ENCODE assay signal across 30 cellular contexts in the genomic region with DNA sequence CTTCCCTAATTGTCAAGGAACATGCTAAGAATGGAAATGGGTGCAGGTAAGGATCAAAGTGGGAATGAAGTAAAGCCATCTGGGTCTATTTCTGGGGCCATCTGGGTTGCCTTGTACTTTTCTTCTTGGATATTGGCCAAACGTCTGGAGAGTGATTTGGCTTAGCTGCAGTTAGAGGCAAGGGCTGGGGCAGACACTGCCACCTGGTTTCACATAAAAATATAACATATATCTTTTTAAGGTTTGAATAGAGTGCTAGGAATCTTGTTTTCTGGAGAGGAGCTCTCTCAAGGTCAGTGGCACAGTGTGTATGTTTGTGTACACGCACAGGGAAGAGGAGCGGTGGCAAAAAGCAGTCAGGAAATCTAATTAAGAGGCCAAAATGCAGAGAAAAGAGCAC. TPM values are rescaled to one million over a fixed set of nuclear protein-coding genes. Genes with fewer than 3 reads are reported as not detected.
"Had no signal": no experiment of that assay in that cellular context is flagged by ENCODE, and none has a peak within 500 bp of the region (broad histone marks: within the 10 kb centered on the region; RNA-seq: fewer than 3 reads in every experiment).

No MANE protein-coding gene starts in this region.

- H3K4me1 ChIP-seq: ascending aorta, esophagus squamous epithelium, gastroesophageal sphincter, left ventricle myocardium inferior, neural progenitor cell, sigmoid colon, transverse colon had no signal

- DNase-seq: activated CD4-positive, alpha-beta T cell treated with anti-CD3 and anti-CD28 coated beads for 1 hour; activated CD4-positive, alpha-beta T cell treated with anti-CD3 and anti-CD28 coated beads, Interleukin-2, amount 50 U/mL, for 4 hours; activated CD8-positive, alpha-beta memory T cell treated with anti-CD3 and anti-CD28 coated beads for 24 hours; activated CD8-positive, alpha-beta memory T cell treated with anti-CD3 and anti-CD28 coated beads, Interleukin-2, amount 50 U/mL, for 4 hours; activated naive CD4-positive, alpha-beta T cell; activated T-cell treated with anti-CD3 and anti-CD28 coated beads, Interleukin-2, amount 50 U/mL, for 24 hours; adrenal gland; brain microvascular endothelial cell; caudate nucleus; effector memory CD8-positive, alpha-beta T cell; esophagus squamous epithelium; head of caudate nucleus; hypothalamus; left ventricle myocardium inferior; naive thymus-derived CD8-positive, alpha-beta T cell; retina; sigmoid colon; stimulated activated CD4-positive, alpha-beta T cell treated with anti-CD3 and anti-CD28 coated beads, Interleukin-15, amount 100 ng/mL, for 24 hours; stimulated activated CD8-positive, alpha-beta memory T cell treated with anti-CD3 and anti-CD28 coated beads, Interleukin-4, amount 100 ng/mL, for 48 hours; stimulated activated naive B cell treated with anti-CD40 and anti-IgM and Interleukin-4, amounts not matched to agents 10 μg/mL and 1 μg/mL and 100 μg/mL, for 72 hours; transverse colon had no signal

- H3K9me3 ChIP-seq: adrenal gland, ascending aorta, esophagus squamous epithelium, gastroesophageal sphincter, left ventricle myocardium inferior, sigmoid colon, transverse colon had no signal

- H3K4me1 Mint-ChIP-seq: activated T-helper 17 cell treated with anti-CD3 and anti-CD28 coated beads, Interleukin-2, amount 50 U/mL, for 72 hours; neural progenitor cell; stimulated activated naive B cell treated with anti-CD40 and anti-IgM and Interleukin-4, amounts not matched to agents 10 μg/mL and 1 μg/mL and 100 μg/mL, for 72 hours had no signal

- H3K4me3 ChIP-seq: adrenal gland, ascending aorta, esophagus squamous epithelium, gastroesophageal sphincter, left ventricle myocardium inferior, neural progenitor cell, sigmoid colon, smooth muscle cell, transverse colon had no signal

- H3K27ac ChIP-seq: adrenal gland, ascending aorta, brain microvascular endothelial cell, esophagus squamous epithelium, gastroesophageal sphincter, left ventricle myocardium inferior, neural progenitor cell, sigmoid colon, transverse colon had no signal

- H3K27me3 ChIP-seq: ascending aorta, brain microvascular endothelial cell, neural progenitor cell, sigmoid colon, transverse colon had no signal

- H3K27ac Mint-ChIP-seq: activated naive CD8-positive, alpha-beta T cell; activated T-cell treated with anti-CD3 and anti-CD28 coated beads, Interleukin-2, amount 50 U/mL, for 24 hours; activated T-helper 17 cell treated with anti-CD3 and anti-CD28 coated beads, Interleukin-2, amount 50 U/mL, for 72 hours; effector memory CD8-positive, alpha-beta T cell; mesothelial cell of epicardium; naive thymus-derived CD8-positive, alpha-beta T cell; neural progenitor cell; stimulated activated naive B cell treated with anti-CD40 and anti-IgM and Interleukin-4, amounts not matched to agents 10 μg/mL and 1 μg/mL and 100 μg/mL, for 72 hours had no signal

- H3K36me3 ChIP-seq: adrenal gland, ascending aorta, brain microvascular endothelial cell, esophagus squamous epithelium, gastroesophageal sphincter, left ventricle myocardium inferior, neural progenitor cell, sigmoid colon, transverse colon had no signal

- H3K36me3 Mint-ChIP-seq: neural progenitor cell had no signal

- H3K4me3 Mint-ChIP-seq: activated naive CD8-positive, alpha-beta T cell; activated T-cell treated with anti-CD3 and anti-CD28 coated beads, Interleukin-2, amount 50 U/mL, for 24 hours; activated T-helper 17 cell treated with anti-CD3 and anti-CD28 coated beads, Interleukin-2, amount 50 U/mL, for 72 hours; effector memory CD8-positive, alpha-beta T cell; mesothelial cell of epicardium; naive thymus-derived CD8-positive, alpha-beta T cell; neural progenitor cell; stimulated activated naive B cell treated with anti-CD40 and anti-IgM and Interleukin-4, amounts not matched to agents 10 μg/mL and 1 μg/mL and 100 μg/mL, for 72 hours had no signal

- H3K27me3 Mint-ChIP-seq: activated T-cell treated with anti-CD3 and anti-CD28 coated beads, Interleukin-2, amount 50 U/mL, for 24 hours had no signal

- ATAC-seq: activated T-helper 17 cell treated with anti-CD3 and anti-CD28 coated beads, Interleukin-2, amount 50 U/mL, for 72 hours; effector memory CD8-positive, alpha-beta T cell; gastroesophageal sphincter; naive thymus-derived CD8-positive, alpha-beta T cell; stimulated activated naive B cell treated with anti-CD40 and anti-IgM and Interleukin-4, amounts not matched to agents 10 μg/mL and 1 μg/mL and 100 μg/mL, for 72 hours had no signal

RNA-seq across cellular contexts. Expression of a gene that starts 24.7 kb away (rescaled TPM):
- total RNA-seq: ascending aorta, dermis microvascular lymphatic vessel endothelial cell, lung microvascular endothelial cell, mesothelial cell of epicardium, sigmoid colon, smooth muscle cell had no signal
- polyA plus RNA-seq: smooth muscle cell had no signal
